Comparison of ENCODE assay signal across 34 cellular contexts in genomic region chr2:45192481-45192880, GRCh38.
"Had no signal": no experiment of that assay in that cellular context is flagged by ENCODE, and none has a peak within 500 bp of the region (broad histone marks: within the 10 kb centered on the region; RNA-seq: fewer than 3 reads in every experiment).

No MANE protein-coding gene starts in this region.

- H3K36me3 ChIP-seq: SJSA1 had no signal

- H3K27me3 ChIP-seq: SJSA1 had no signal

- DNase-seq: activated B cell treated with CpG ODN at 0.5 μM for 24 hours; activated CD4-positive, alpha-beta memory T cell treated with anti-CD3 and anti-CD28 coated beads for 36 hours; activated CD4-positive, alpha-beta T cell treated with anti-CD3 and anti-CD28 coated beads for 4 hours; activated CD4-positive, alpha-beta T cell treated with anti-CD3 and anti-CD28 coated beads, Interleukin-2, amount 50 U/mL, for 1 hour; activated CD4-positive, CD25-positive, alpha-beta regulatory T cell treated with anti-CD3 and anti-CD28 coated beads, Interleukin-2, amount 50 U/mL, for 72 hours; activated CD8-positive, alpha-beta memory T cell treated with anti-CD3 and anti-CD28 coated beads, Interleukin-2, amount 50 U/mL, for 4 hours; activated effector memory CD4-positive, alpha-beta T cell treated with Interleukin-2 at 50 U/mL for 16 hours; activated naive CD4-positive, alpha-beta T cell; activated naive CD4-positive, alpha-beta T cell treated with anti-CD3 and anti-CD28 coated beads, Interleukin-2, amount 50 U/mL, for 16 hours; activated naive CD8-positive, alpha-beta T cell treated with anti-CD3 and anti-CD28 coated beads for 36 hours; activated T-cell treated with anti-CD3 and anti-CD28 coated beads for 4 hours; activated T-cell treated with anti-CD3 and anti-CD28 coated beads, Interleukin-2, amount 50 U/mL, for 4 hours; caudate nucleus; cerebellar nuclear complex; Kasumi-1; KG1; MM.1S; MV-4-11; NCI-H1092; NCI-H1436 treated with DMSO at 0.1 percent for 48 hours; NCI-H1694 treated with DMSO at 0.1 percent for 48 hours; NCI-H2029; NCI-H345; NCI-H526; NCI-H748 treated with DMSO at 0.1 percent for 48 hours; NK-92 treated with Interleukin-12 subunit alpha and Interleukin-12 subunit beta, amount 100 ng/mL, for 24 hours; OCI-M1; SW 1271; T-helper 1 cell; T-helper 2 cell; T-helper 9 cell had no signal

- H3K4me3 ChIP-seq: SJSA1 had no signal

- H3K27ac ChIP-seq: SJSA1, VCaP had no signal

- H3K9me3 ChIP-seq: SJSA1 had no signal

- ATAC-seq: activated T-cell treated with anti-CD3 and anti-CD28 coated beads, Interleukin-2, amount 50 U/mL, for 4 hours had no signal

- FAIRE-seq: bronchial epithelial cell had no signal
